Comparison of ENCODE assay signal across 9 cellular contexts in genomic region chr17:7466644-7467341, GRCh38. TPM values are rescaled to one million over a fixed set of nuclear protein-coding genes. Genes with fewer than 3 reads are reported as not detected.
A peak's percentile ranks its signal among the peaks of the same experiment; 100 is the strongest.
DNase-seq lines count a peak whose midpoint lies in the region; ATAC-seq and TF ChIP-seq lines count a peak whose summit lies in the region.
"Had no signal": no experiment of that assay in that cellular context is flagged by ENCODE, and none has a peak within 500 bp of the region (broad histone marks: within the 10 kb centered on the region; RNA-seq: fewer than 3 reads in every experiment).

No MANE protein-coding gene starts in this region.

- H3K36me3 ChIP-seq in mammary epithelial cell (ENCODE audit: insufficient read depth, low read length), result peaks cover 9% of the 10 kb centered on the region
- H3K36me3 ChIP-seq in right lobe of liver, result peaks cover 0 to 3% (median 0%) of the 10 kb centered on the region in 4 donors

- no peaks in the 10 kb centered on the region for H3K27me3 Mint-ChIP-seq in activated CD4-positive, alpha-beta T cell treated with anti-CD3 and anti-CD28 coated beads for 36 hours
- no peaks in the 10 kb centered on the region for H3K27me3 Mint-ChIP-seq in type B pancreatic cell

- no peak for ATAC-seq in activated CD4-positive, alpha-beta T cell treated with anti-CD3 and anti-CD28 coated beads for 36 hours
- ATAC-seq in right lobe of liver, result peak; percentile 51 to 58 (median 56)

- no peak overlapping the region for H2AFZ ChIP-seq in mammary epithelial cell (ENCODE audit: low read depth, low read length)

- dilution Hi-C loops in mammary epithelial cell (cut with HindIII; ENCODE audit: low sequenced_read_pairs), result no loop called here

- H3K4me3 Mint-ChIP-seq in activated CD4-positive, alpha-beta T cell treated with anti-CD3 and anti-CD28 coated beads for 36 hours, result no peak overlapping the region
- H3K4me3 Mint-ChIP-seq in type B pancreatic cell, result no peak overlapping the region

- in situ Hi-C loops in mammary epithelial cell (cut with MboI; ENCODE audit: low sequenced_read_pairs in 2 of 2), result no loop called here

- H3K27ac Mint-ChIP-seq in activated CD4-positive, alpha-beta T cell treated with anti-CD3 and anti-CD28 coated beads for 36 hours, result peak overlapping the region; percentile 58
- peak overlapping the region; percentile 50 for H3K27ac Mint-ChIP-seq in type B pancreatic cell

- DNase-seq in activated CD4-positive, alpha-beta T cell treated with anti-CD3 and anti-CD28 coated beads for 36 hours, result no peak
- no peak for DNase-seq in activated CD4-positive, alpha-beta T cell treated with anti-CD3 and anti-CD28 coated beads, Interleukin-2, amount 50 U/mL, for 1 hour
- DNase-seq in mammary epithelial cell, result peak; percentile 26
- DNase-seq in right lobe of liver, result peak in 2 of 3 donors; percentile 78
- DNase-seq in type B pancreatic cell (ENCODE audit: extremely low spot score, unreplicated experiment), result no peak
- no peak for DNase-seq in lower leg skin (ENCODE audit: low spot score in 2 of 2)
- DNase-seq in effector CD4-positive, alpha-beta T cell, result no peak
- no peak for DNase-seq in LoVo (ENCODE audit: low spot score)
- DNase-seq: GOT3 had no signal

- POLR2A ChIA-PET in activated CD4-positive, alpha-beta T cell treated with anti-CD3 and anti-CD28 coated beads for 36 hours (lab: Charles Lee), result interaction anchor here (0.7 to 1.1 kb wide), 3 partner anchors 10 to 89 kb away, joined by 3 to 4 read pairs (median 3); no protein-coding TSS in a partner anchor

- H3K27me3 ChIP-seq in mammary epithelial cell (ENCODE audit: insufficient read depth, low read length) (no peaks in the 10 kb centered on the region), right lobe of liver (no peaks in the 10 kb centered on the region)

- no TSS peak for BruUV-seq in mammary epithelial cell (replicated peaks; lab: Mats Ljungman, UMichigan)

- H3K9me3 ChIP-seq in mammary epithelial cell (replicated peaks; ENCODE audit: insufficient read depth, low read length) (no peaks in the 10 kb centered on the region), right lobe of liver (no peaks in the 10 kb centered on the region)

- H3K4me1 ChIP-seq in mammary epithelial cell (ENCODE audit: insufficient read depth, low read length), result peaks cover 22% of the 10 kb centered on the region
- H3K4me1 ChIP-seq in right lobe of liver, result peaks cover 0 to 37% (median 9%) of the 10 kb centered on the region in 4 donors

- 79% methylated on average over 4 of the region's 16 CpGs for WGBS in mammary epithelial cell (ENCODE audit: low coverage, missing lambda C conversion rate)
- 20% methylated on average over 2 of the region's 16 CpGs for WGBS in right lobe of liver (ENCODE audit: insufficient coverage, low coverage, low lambda C conversion rate, missing lambda C conversion rate)
- 68 to 79% methylated on average over 16 of the region's 16 CpGs for WGBS in lower leg skin, 2 donors

- no peaks in the 10 kb centered on the region for H3K9me3 Mint-ChIP-seq in activated CD4-positive, alpha-beta T cell treated with anti-CD3 and anti-CD28 coated beads for 36 hours (ENCODE audit: low read depth)
- H3K9me3 Mint-ChIP-seq in type B pancreatic cell, result no peaks in the 10 kb centered on the region

- no peaks in the 10 kb centered on the region for H4K20me1 ChIP-seq in mammary epithelial cell (ENCODE audit: insufficient read depth, low read length)

- H3K27ac ChIP-seq in mammary epithelial cell (ENCODE audit: insufficient read depth, low read depth, low read length) (no peak overlapping the region), right lobe of liver (peak overlapping the region in 2 of 3 donors; percentile 33 to 43)

- H3K4me2 ChIP-seq in mammary epithelial cell (ENCODE audit: insufficient read depth, low read depth, low read length), result no peak overlapping the region

- intact Hi-C loops in activated CD4-positive, alpha-beta T cell treated with anti-CD3 and anti-CD28 coated beads for 36 hours (cut with DNase I, micrococcal nuclease), result no loop called here
- intact Hi-C loops in mammary epithelial cell (cut with micrococcal nuclease), result no loop called here
- intact Hi-C loops in right lobe of liver (cut with DNase I), result no loop called here
- intact Hi-C loops in lower leg skin (cut with DNase I; ENCODE audit: low total_unique reads), result no loop called here

- peaks cover 74% of the 10 kb centered on the region for H3K79me2 ChIP-seq in mammary epithelial cell (ENCODE audit: insufficient read depth, low read length)

- TF ChIP-seq POLR2A in right lobe of liver (IDR thresholded peaks at IDR 0.05) (no peak), lower leg skin (IDR thresholded peaks at IDR 0.05) (no peak)

- TF ChIP-seq CTCF in mammary epithelial cell (conservative IDR thresholded peaks at IDR 0.05 in 1 of 2, IDR thresholded peaks at IDR 0.05 in 1 of 2; ENCODE audit: extremely low read depth in 1 of 2, insufficient read depth in 1 of 2, low read depth in 1 of 2, low read length in 2 of 2), result no peak
- no peak for TF ChIP-seq CTCF in right lobe of liver (IDR thresholded peaks at IDR 0.05)
- no peak for TF ChIP-seq CTCF in type B pancreatic cell (conservative IDR thresholded peaks at IDR 0.05)
- no peak for TF ChIP-seq CTCF in lower leg skin (IDR thresholded peaks at IDR 0.05)

- H3K4me1 Mint-ChIP-seq in activated CD4-positive, alpha-beta T cell treated with anti-CD3 and anti-CD28 coated beads for 36 hours, result peaks cover 15% of the 10 kb centered on the region
- peaks cover 4% of the 10 kb centered on the region for H3K4me1 Mint-ChIP-seq in type B pancreatic cell (ENCODE audit: unreplicated experiment)

- H3K4me3 ChIP-seq in mammary epithelial cell (replicated peaks in 1 of 3; ENCODE audit: insufficient read depth in 1 of 3, low read depth in 2 of 3, low read length in 3 of 3) (no peak overlapping the region), right lobe of liver (no peak overlapping the region), lower leg skin (ENCODE audit: low read depth, poor library complexity, severe bottlenecking) (no peak overlapping the region)

- CTCF ChIA-PET in activated CD4-positive, alpha-beta T cell treated with anti-CD3 and anti-CD28 coated beads for 36 hours (lab: Charles Lee), result interaction anchor here (0.9 kb wide), 1 partner anchor 9 kb away, joined by 4 read pairs; no protein-coding TSS in a partner anchor
- CTCF ChIA-PET in mammary epithelial cell (lab: Charles Lee; ENCODE audit: low non-redundant PET), result no interaction called here

- peaks cover 14% of the 10 kb centered on the region for H3K36me3 Mint-ChIP-seq in activated CD4-positive, alpha-beta T cell treated with anti-CD3 and anti-CD28 coated beads for 36 hours (ENCODE audit: low read depth)
- H3K36me3 Mint-ChIP-seq in type B pancreatic cell, result no peaks in the 10 kb centered on the region

- H3K9ac ChIP-seq in mammary epithelial cell (ENCODE audit: insufficient read depth, low read length), result no peak overlapping the region

RNA-seq across cellular contexts. Expression of gene ZBTB4, which starts 12.6 kb away (rescaled TPM):
- total RNA-seq in activated CD4-positive, alpha-beta T cell treated with anti-CD3 and anti-CD28 coated beads for 36 hours, result 10 to 100 TPM; 17.5 to 20.9 TPM
- 10 to 100 TPM; 32.5 to 56.3 TPM for total RNA-seq in mammary epithelial cell
- 20.9 TPM for polyA plus RNA-seq in mammary epithelial cell
- 66.9 TPM for polyA minus RNA-seq in mammary epithelial cell
- 10 to 100 TPM in 1 of 6 experiments, 1 to 10 TPM in 5; 5.7 to 10.5 (median 7.9) TPM for total RNA-seq in right lobe of liver
- 34.5 and 76.6 TPM in 2 replicates for total RNA-seq in type B pancreatic cell (ENCODE audit: low replicate concordance)
- total RNA-seq in lower leg skin, result 10 to 100 TPM; 40.4 to 52.3 (median 47.7) TPM

RNA-seq across cellular contexts. Expression of gene SLC35G6, which starts 14.5 kb away (rescaled TPM):
- total RNA-seq in activated CD4-positive, alpha-beta T cell treated with anti-CD3 and anti-CD28 coated beads for 36 hours, result not detected
- total RNA-seq in mammary epithelial cell (not detected), right lobe of liver (not detected), type B pancreatic cell (ENCODE audit: low replicate concordance) (not detected in 2 replicates), lower leg skin (not detected)
- polyA plus RNA-seq in mammary epithelial cell, result not detected
- polyA minus RNA-seq in mammary epithelial cell, result not detected

RNA-seq across cellular contexts. Expression of gene POLR2A, which starts 17.4 kb away (rescaled TPM):
- 100 to 1,000 TPM; 193 to 203 TPM for total RNA-seq in activated CD4-positive, alpha-beta T cell treated with anti-CD3 and anti-CD28 coated beads for 36 hours
- total RNA-seq in mammary epithelial cell, result 100 to 1,000 TPM; 168 to 184 TPM
- 8.6 TPM for polyA plus RNA-seq in mammary epithelial cell
- 461 TPM for polyA minus RNA-seq in mammary epithelial cell
- 10 to 100 TPM; 36.1 to 49.9 (median 46.0) TPM for total RNA-seq in right lobe of liver
- total RNA-seq in type B pancreatic cell (ENCODE audit: low replicate concordance), result 175 and 244 TPM in 2 replicates
- 100 to 1,000 TPM in 3 of 4 donors, 10 to 100 TPM in 1; 93.9 to 120 (median 110) TPM for total RNA-seq in lower leg skin

RNA-seq across cellular contexts. Expression of gene CHRNB1, which starts 21.9 kb away (rescaled TPM):
- 1 to 10 TPM; 7.8 to 8.7 TPM for total RNA-seq in activated CD4-positive, alpha-beta T cell treated with anti-CD3 and anti-CD28 coated beads for 36 hours
- total RNA-seq in mammary epithelial cell (10 to 100 TPM; 30.2 to 35.4 TPM), right lobe of liver (10 to 100 TPM in 2 of 6 experiments, 1 to 10 TPM in 4; 6.0 to 12.3 (median 8.2) TPM), type B pancreatic cell (ENCODE audit: low replicate concordance) (16.4 and 51.1 TPM in 2 replicates), lower leg skin (10 to 100 TPM in 3 of 4 donors, 1 to 10 TPM in 1; 7.8 to 16.0 (median 13.6) TPM)
- polyA plus RNA-seq in mammary epithelial cell, result 33.8 TPM
- polyA minus RNA-seq in mammary epithelial cell, result 10.9 TPM

RNA-seq across cellular contexts. Expression of gene FGF11, which starts 27.5 kb away (rescaled TPM):
- total RNA-seq in activated CD4-positive, alpha-beta T cell treated with anti-CD3 and anti-CD28 coated beads for 36 hours, result 10 to 100 TPM in 1 of 2 experiments, 1 to 10 TPM in 1; 6.9 to 10.6 TPM
- 10 to 100 TPM; 11.2 to 20.2 TPM for total RNA-seq in mammary epithelial cell
- 16.8 TPM for polyA plus RNA-seq in mammary epithelial cell
- 13.5 TPM for polyA minus RNA-seq in mammary epithelial cell
- total RNA-seq in right lobe of liver, result under 1 TPM in 5 of 6 experiments, not detected in 1; 0.37 to 0.84 (median 0.68) TPM
- 21.8 and 76.0 TPM in 2 replicates for total RNA-seq in type B pancreatic cell (ENCODE audit: low replicate concordance)
- total RNA-seq in lower leg skin, result 10 to 100 TPM; 12.5 to 15.0 (median 13.9) TPM

Comparison
In these comparisons a context has a peak if more than half of its experiments do, and no peak if none do; other contexts are left out.
1. DNase-seq: peak in mammary epithelial cell (single experiment) and right lobe of liver (2 of 3); none in activated CD4-positive, alpha-beta T cell treated with anti-CD3 and anti-CD28 coated beads for 36 hours (single experiment), activated CD4-positive, alpha-beta T cell treated with anti-CD3 and anti-CD28 coated beads, Interleukin-2, amount 50 U/mL, for 1 hour (single experiment), type B pancreatic cell (single experiment), lower leg skin (0 of 2), effector CD4-positive, alpha-beta T cell (single experiment) and LoVo (single experiment).